8 cellular contexts compared by ENCODE assay signal in genomic region chr19:35142531-35143230, GRCh38. TPM values are rescaled to one million over a fixed set of nuclear protein-coding genes. Genes with fewer than 3 reads are reported as not detected.
A peak's percentile ranks its signal among the peaks of the same experiment; 100 is the strongest.
DNase-seq lines count a peak whose midpoint lies in the region; ATAC-seq and TF ChIP-seq lines count a peak whose summit lies in the region.

No MANE protein-coding gene starts in this region.

- BruUV-seq in PC-3 (replicated peaks; lab: Mats Ljungman, UMichigan): no TSS peak

- TF ChIP-seq CTCF in PC-3 (conservative IDR thresholded peaks at IDR 0.05; ENCODE audit: low read depth, low read length): no peak
- peak; percentile 63 for TF ChIP-seq CTCF in left ventricle myocardium inferior (IDR thresholded peaks at IDR 0.05; ENCODE audit: borderline replicate concordance)

- no peak overlapping the region for H3K9ac ChIP-seq in PC-3 (ENCODE audit: low read length)

- H3K9me3 ChIP-seq in PC-3 (ENCODE audit: low read length): no peaks in the 10 kb centered on the region
- H3K9me3 ChIP-seq in left ventricle myocardium inferior (replicated peaks): no peaks in the 10 kb centered on the region

- ATAC-seq in PC-3: no peak
- ATAC-seq in GM19467 (IDR thresholded peaks at IDR 0.05; ENCODE audit: unreplicated experiment): no peak

- no peaks in the 10 kb centered on the region for H3K79me2 ChIP-seq in PC-3 (ENCODE audit: low read length)

- CTCF ChIA-PET in PC-3 (lab: Charles Lee): interaction anchor here (0.6 kb wide), 1 partner anchor 18 kb away, joined by 4 read pairs; no protein-coding TSS in a partner anchor

- peak overlapping the region; percentile 70 for H3K4me2 ChIP-seq in PC-3 (ENCODE audit: low read length)

- H3K4me3 ChIP-seq in PC-3 (ENCODE audit: low read length): peak overlapping the region; percentile 55
- peak overlapping the region; percentile 9 for H3K4me3 ChIP-seq in left ventricle myocardium inferior

- H4K20me1 ChIP-seq in PC-3 (ENCODE audit: low read length): no peaks in the 10 kb centered on the region

- H3F3A ChIP-seq in PC-3 (ENCODE audit: low read length, unreplicated experiment): no peaks in the 10 kb centered on the region

- no peak overlapping the region for H3K27ac ChIP-seq in PC-3 (ENCODE audit: low read length)
- H3K27ac ChIP-seq in left ventricle myocardium inferior (replicated peaks): no peak overlapping the region

- intact Hi-C loops in PC-3 (cut with micrococcal nuclease) (loop anchor here (5.0 to 10.0 kb wide), 2 partner anchors 75 to 102 kb away; partner anchors contain the start of gene LSR), left ventricle myocardium inferior (cut with micrococcal nuclease) (no loop called here)

- H3K4me1 ChIP-seq in PC-3 (ENCODE audit: insufficient read depth, low read length) (0 out of 2 replicates have a peak, but pooled peaks cover 11% of the 10 kb centered on the region), left ventricle myocardium inferior (peaks cover 62% of the 10 kb centered on the region)

- POLR2A ChIA-PET in PC-3 (lab: Charles Lee; ENCODE audit: unreplicated experiment): no interaction called here

- DNase-seq in DMS79 treated with DMSO at 0.1 percent for 48 hours (lab: John Stamatoyannopoulos, UW): peak; percentile 55
- no peak for DNase-seq in DMS79 (lab: John Stamatoyannopoulos, UW)
- DNase-seq in PC-3: peak; percentile 63
- DNase-seq in activated gamma-delta T cell (lab: John Stamatoyannopoulos, UW): peak; percentile 61
- DNase-seq in left ventricle myocardium inferior: peak; percentile 40
- DNase-seq in stimulated activated CD4-positive, alpha-beta T cell treated with anti-CD3 and anti-CD28 coated beads, Interleukin-12 subunit alpha, Interleukin-12 subunit beta, amount 100 ng/mL, for 24 hours (ENCODE audit: low read depth in 2 of 2): peak; percentile 38 to 63
- DNase-seq in HT-29 (ENCODE audit: low spot score): no peak

- no peaks in the 10 kb centered on the region for H3K27me3 ChIP-seq in PC-3 (ENCODE audit: low read length)
- H3K27me3 ChIP-seq in left ventricle myocardium inferior (ENCODE audit: low read depth): peaks cover 32% of the 10 kb centered on the region

- peak overlapping the region; percentile 50; the same call in 1 of the 2 replicates for H2AFZ ChIP-seq in PC-3 (ENCODE audit: low read length)

- no peaks in the 10 kb centered on the region for H3K36me3 ChIP-seq in PC-3 (ENCODE audit: low read depth, low read length)
- H3K36me3 ChIP-seq in left ventricle myocardium inferior: no peaks in the 10 kb centered on the region

- H3K9me2 ChIP-seq in PC-3 (replicated peaks; ENCODE audit: low read length): no peaks in the 10 kb centered on the region

RNA-seq across cellular contexts. Expression of gene FXYD7, which starts 0.4 kb away (rescaled TPM):
- not detected in 2 replicates for total RNA-seq in PC-3 (2014; rRNA removed)
- not detected for total RNA-seq in left ventricle myocardium inferior
- total RNA-seq in HT-29 (2014; rRNA removed; shearing (Covaris generic)): not detected in 2 replicates

RNA-seq across cellular contexts. Expression of gene FXYD1, which starts 4.1 kb away (rescaled TPM):
- not detected in 2 replicates for total RNA-seq in PC-3 (2014; rRNA removed)
- 509 TPM for total RNA-seq in left ventricle myocardium inferior
- not detected in 2 replicates for total RNA-seq in HT-29 (2014; rRNA removed; shearing (Covaris generic))

RNA-seq across cellular contexts. Expression of gene LGI4, which starts 7.8 kb away (rescaled TPM):
- total RNA-seq in PC-3 (2014; rRNA removed): 0.22 TPM in 1 of 2 replicates, not detected in the other
- 8.4 TPM for total RNA-seq in left ventricle myocardium inferior
- total RNA-seq in HT-29 (2014; rRNA removed; shearing (Covaris generic)): not detected in 2 replicates

RNA-seq across cellular contexts. Expression of gene FXYD5, which starts 11.9 kb away (rescaled TPM):
- total RNA-seq in PC-3 (2014; rRNA removed) (114 and 123 TPM in 2 replicates), left ventricle myocardium inferior (23.4 TPM)
- 46.4 and 48.2 TPM in 2 replicates for total RNA-seq in HT-29 (2014; rRNA removed; shearing (Covaris generic))

RNA-seq across cellular contexts. Expression of gene FXYD3, which starts 27.1 kb away (rescaled TPM):
- total RNA-seq in PC-3 (2014; rRNA removed): 48.7 and 61.6 TPM in 2 replicates
- total RNA-seq in left ventricle myocardium inferior: 1.1 TPM
- 15.8 and 38.9 TPM in 2 replicates for total RNA-seq in HT-29 (2014; rRNA removed; shearing (Covaris generic))

Comparison
In these comparisons a context has a peak if more than half of its experiments do, and no peak if none do; other contexts are left out.
1. DNase-seq: peak in DMS79 treated with DMSO at 0.1 percent for 48 hours (single experiment), PC-3 (single experiment), activated gamma-delta T cell (single experiment), left ventricle myocardium inferior (single experiment) and stimulated activated CD4-positive, alpha-beta T cell treated with anti-CD3 and anti-CD28 coated beads, Interleukin-12 subunit alpha, Interleukin-12 subunit beta, amount 100 ng/mL, for 24 hours (2 of 2); none in DMS79 (single experiment) and HT-29 (single experiment).
2. RNA of gene FXYD1, which starts 4.1 kb away (total RNA-seq): 509 TPM in left ventricle myocardium inferior (single experiment); not detected in PC-3 and not detected in HT-29; every median in the first group is over 100 times any median in the second.